ENCODE assay signal across 12 cellular contexts in genomic region chr11:13135385-13136271, GRCh38.
A peak's percentile ranks its signal among the peaks of the same experiment; 100 is the strongest.
DNase-seq lines count a peak whose midpoint lies in the region; ATAC-seq and TF ChIP-seq lines count a peak whose summit lies in the region.
"Had no signal": no experiment of that assay in that cellular context is flagged by ENCODE, and none has a peak within 500 bp of the region (broad histone marks: within the 10 kb centered on the region; RNA-seq: fewer than 3 reads in every experiment).

No MANE protein-coding gene starts in this region.

- H3K27me3 Mint-ChIP-seq in naive thymus-derived CD4-positive, alpha-beta T cell: peaks cover 18 to 48% (median 35%) of the 10 kb centered on the region in 5 donors

- intact Hi-C loops in naive thymus-derived CD4-positive, alpha-beta T cell (cut with micrococcal nuclease): no loop called here

- H3K9me3 ChIP-seq in naive thymus-derived CD4-positive, alpha-beta T cell (ENCODE audit: control insufficient read depth in 2 of 3, low read length in 3 of 3): no peaks in the 10 kb centered on the region
- H3K9me3 ChIP-seq: psoas muscle, testis had no signal

- POLR2A ChIA-PET in naive thymus-derived CD4-positive, alpha-beta T cell (lab: Charles Lee): no interaction called here

- CTCF ChIA-PET in naive thymus-derived CD4-positive, alpha-beta T cell (lab: Charles Lee): no interaction called here

- no peaks in the 10 kb centered on the region for H3K27me3 ChIP-seq in naive thymus-derived CD4-positive, alpha-beta T cell (ENCODE audit: control insufficient read depth in 2 of 2, insufficient read depth in 2 of 2, low read length in 2 of 2)
- H3K27me3 ChIP-seq: testis had no signal

- H3K4me3 ChIP-seq in astrocyte of the spinal cord (ENCODE audit: low read depth, low read length): no peak overlapping the region
- no peak overlapping the region for H3K4me3 ChIP-seq in naive thymus-derived CD4-positive, alpha-beta T cell (ENCODE audit: low read length)
- H3K4me3 ChIP-seq: psoas muscle, testis had no signal

- no peak overlapping the region for H3K27ac Mint-ChIP-seq in naive thymus-derived CD4-positive, alpha-beta T cell

- H3K4me3 Mint-ChIP-seq in naive thymus-derived CD4-positive, alpha-beta T cell: no peak overlapping the region

- H3K4me1 ChIP-seq in naive thymus-derived CD4-positive, alpha-beta T cell (ENCODE audit: control insufficient read depth in 2 of 2, insufficient read depth in 2 of 2, low read length in 2 of 2): no peaks in the 10 kb centered on the region
- H3K4me1 ChIP-seq: psoas muscle, testis had no signal

- H3K9me3 Mint-ChIP-seq in naive thymus-derived CD4-positive, alpha-beta T cell: peaks cover 0 to 12% (median 3%) of the 10 kb centered on the region in 11 donors

- no peak for ATAC-seq in naive thymus-derived CD4-positive, alpha-beta T cell
- no peak for ATAC-seq in HG03354 (IDR thresholded peaks at IDR 0.05; ENCODE audit: poor library complexity, severe bottlenecking, unreplicated experiment)
- ATAC-seq: activated CD4-positive, CD25-positive, alpha-beta regulatory T cell treated with anti-CD3 and anti-CD28 coated beads, Interleukin-2, amount 50 U/mL, for 24 hours had no signal

- no peaks in the 10 kb centered on the region for H3K36me3 Mint-ChIP-seq in naive thymus-derived CD4-positive, alpha-beta T cell

- no peak for TF ChIP-seq CTCF in astrocyte of the spinal cord (IDR thresholded peaks at IDR 0.05; ENCODE audit: low read depth, low read length)

- H3K27ac ChIP-seq in naive thymus-derived CD4-positive, alpha-beta T cell (ENCODE audit: low read depth, low read length): no peak overlapping the region
- H3K27ac ChIP-seq: psoas muscle, testis had no signal

- in situ Hi-C loops in astrocyte of the spinal cord (cut with HindIII; ENCODE audit: low sequenced_read_pairs): no loop called here

- no peaks in the 10 kb centered on the region for H3K36me3 ChIP-seq in naive thymus-derived CD4-positive, alpha-beta T cell (ENCODE audit: control insufficient read depth in 2 of 3, insufficient read depth in 3 of 3, low read length in 3 of 3)

- peak in 12 of 14 donors; percentile 6 to 78 (median 46) for DNase-seq in C1 segment of cervical spinal cord (lab: John Stamatoyannopoulos, UW)
- DNase-seq in NCI-H1092 (lab: John Stamatoyannopoulos, UW): peak; percentile 74
- peak; percentile 96 for DNase-seq in astrocyte of the spinal cord (ENCODE audit: low read depth, low spot score)
- peak; percentile 94 for DNase-seq in left kidney (ENCODE audit: low read depth, low spot score)
- no peak for DNase-seq in CD1c-positive myeloid dendritic cell (ENCODE audit: extremely low spot score)
- DNase-seq in SKM-1 treated with dmso at 0.1 percent for 144 hours (lab: John Stamatoyannopoulos, UW; ENCODE audit: unreplicated experiment): no peak
- no peak for DNase-seq in naive thymus-derived CD4-positive, alpha-beta T cell
- DNase-seq: GDM1, psoas muscle, testis had no signal

- no peaks in the 10 kb centered on the region for H3K4me1 Mint-ChIP-seq in naive thymus-derived CD4-positive, alpha-beta T cell

Comparison
In these comparisons a context has a peak if more than half of its experiments do, and no peak if none do; other contexts are left out.
1. DNase-seq: peak in C1 segment of cervical spinal cord (12 of 14), NCI-H1092 (single experiment), astrocyte of the spinal cord (single experiment) and left kidney (single experiment); none in CD1c-positive myeloid dendritic cell (single experiment), SKM-1 treated with dmso at 0.1 percent for 144 hours (single experiment) and naive thymus-derived CD4-positive, alpha-beta T cell (0 of 9).